ENCODE assay signal across 1 cellular context in the genomic region with DNA sequence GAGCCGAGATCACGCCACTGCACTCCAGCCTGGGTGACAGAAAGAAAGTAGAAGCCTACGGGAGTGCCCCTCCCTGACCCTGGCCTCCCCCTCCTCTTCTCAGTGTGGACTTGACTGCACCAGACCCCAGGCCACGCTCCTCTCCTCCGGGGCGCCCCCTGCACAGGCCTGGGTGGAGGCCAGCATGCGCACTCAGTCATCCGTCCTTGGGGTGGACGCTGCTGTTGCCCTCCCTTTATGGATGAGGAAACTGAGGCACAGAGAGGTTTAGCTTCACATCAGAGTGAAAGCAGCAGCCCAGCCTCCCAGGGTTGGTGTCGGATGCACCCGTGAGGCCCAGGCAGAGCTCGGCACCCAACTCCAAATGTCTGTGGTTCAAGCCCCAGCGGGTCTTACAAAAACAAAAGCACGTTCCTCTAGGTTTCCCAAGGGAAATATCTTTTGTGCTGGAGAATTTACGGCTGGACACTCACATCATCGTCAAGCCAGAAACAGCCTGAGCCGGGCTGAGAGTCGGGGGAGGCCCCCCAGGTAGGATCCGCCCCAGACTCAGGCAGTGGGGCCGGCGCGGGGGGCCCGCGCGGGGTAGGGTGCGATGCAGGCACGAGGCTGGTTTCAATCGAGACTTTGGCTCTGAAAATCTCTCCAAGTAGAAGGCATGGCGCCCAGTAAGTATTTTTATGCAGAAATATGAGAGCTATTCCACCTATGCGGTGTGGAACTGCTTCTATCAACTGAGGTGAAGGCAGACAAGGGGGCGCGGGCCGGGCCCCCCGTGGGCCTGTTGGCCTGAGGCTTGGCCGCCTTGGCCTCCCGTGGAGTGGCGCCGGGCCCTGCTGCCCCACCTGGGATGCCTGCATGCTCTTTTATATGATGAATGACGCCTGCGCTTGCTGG.
TF ChIP-seq lines count a peak whose summit lies in the region.

No MANE protein-coding gene starts in this region.

TF ChIP-seq in H1, 55 proteins besides CTCF, POLR2A, EP300 and RAD21:
- TF ChIP-seq TEAD4 (IDR thresholded peaks at IDR 0.05; ENCODE audit: low read depth, low read length) (no peak), ZNF274 (IDR thresholded peaks at IDR 0.05; ENCODE audit: borderline replicate concordance, extremely low read depth, low read length) (no peak)
